8 cellular contexts compared by ENCODE assay signal in genomic region chr7:52017802-52018679, GRCh38.
DNase-seq lines count a peak whose midpoint lies in the region; ATAC-seq and TF ChIP-seq lines count a peak whose summit lies in the region.

No MANE protein-coding gene starts in this region.

- peak overlapping the region; percentile 55 for H3K4me3 ChIP-seq in BE2C (ENCODE audit: low read depth, low read length)
- no peak overlapping the region for H3K4me3 ChIP-seq in vagina

- DNase-seq in BE2C (peak; percentile 66), NCI-H2029 (lab: John Stamatoyannopoulos, UW) (peak; percentile 14), endothelial cell (ENCODE audit: low spot score) (peak; percentile 64), occipital lobe (lab: John Stamatoyannopoulos, UW) (no peak), vagina (ENCODE audit: extremely low spot score in 2 of 2) (no peak)
- peak; percentile 25 to 28 for DNase-seq in stimulated activated naive CD8-positive, alpha-beta T cell treated with anti-CD3 and anti-CD28 coated beads, Interleukin-15, amount 100 ng/mL, for 72 hours

- intact Hi-C loops in vagina (cut with DNase I): no loop called here

- no peaks in the 10 kb centered on the region for H3K27me3 Mint-ChIP-seq in endothelial cell (ENCODE audit: unreplicated experiment)
- H3K27me3 Mint-ChIP-seq in stimulated activated naive CD8-positive, alpha-beta T cell treated with anti-CD3 and anti-CD28 coated beads, Interleukin-15, amount 100 ng/mL, for 72 hours: no peaks in the 10 kb centered on the region

- no peaks in the 10 kb centered on the region for H3K4me1 Mint-ChIP-seq in endothelial cell (ENCODE audit: unreplicated experiment)
- H3K4me1 Mint-ChIP-seq in stimulated activated naive CD8-positive, alpha-beta T cell treated with anti-CD3 and anti-CD28 coated beads, Interleukin-15, amount 100 ng/mL, for 72 hours: no peaks in the 10 kb centered on the region

- H3K27ac ChIP-seq in vagina: no peak overlapping the region

- H3K9me3 ChIP-seq in BE2C (no peaks in the 10 kb centered on the region), vagina (no peaks in the 10 kb centered on the region)

- no peaks in the 10 kb centered on the region for H3K36me3 Mint-ChIP-seq in endothelial cell (ENCODE audit: low read depth, unreplicated experiment)

- H3K4me1 ChIP-seq in BE2C: no peaks in the 10 kb centered on the region
- H3K4me1 ChIP-seq in vagina: no peaks in the 10 kb centered on the region

- no peak for TF ChIP-seq POLR2A in vagina (IDR thresholded peaks at IDR 0.05)

- ATAC-seq in GM18907 (IDR thresholded peaks at IDR 0.05; ENCODE audit: unreplicated experiment) (peak; percentile 59), HG03460 (IDR thresholded peaks at IDR 0.05; ENCODE audit: unreplicated experiment) (no peak)
- peak; percentile 70 for ATAC-seq in stimulated activated naive CD8-positive, alpha-beta T cell treated with anti-CD3 and anti-CD28 coated beads, Interleukin-15, amount 100 ng/mL, for 72 hours

- H3K27me3 ChIP-seq in BE2C (no peaks in the 10 kb centered on the region), vagina (no peaks in the 10 kb centered on the region)

- TF ChIP-seq CTCF in BE2C (IDR thresholded peaks at IDR 0.05; ENCODE audit: low read depth, low read length) (peak; percentile 90), endothelial cell (IDR thresholded peaks at IDR 0.05; ENCODE audit: unreplicated experiment) (peak; percentile 82), vagina (IDR thresholded peaks at IDR 0.05) (no peak)

- no peak overlapping the region for H3K27ac Mint-ChIP-seq in endothelial cell (ENCODE audit: unreplicated experiment)
- H3K27ac Mint-ChIP-seq in stimulated activated naive CD8-positive, alpha-beta T cell treated with anti-CD3 and anti-CD28 coated beads, Interleukin-15, amount 100 ng/mL, for 72 hours: peak overlapping the region; percentile 64 to 94

- no peaks in the 10 kb centered on the region for H3K9me3 Mint-ChIP-seq in endothelial cell (ENCODE audit: unreplicated experiment)
- peaks cover 0 to 4% of the 10 kb centered on the region in 2 donors for H3K9me3 Mint-ChIP-seq in stimulated activated naive CD8-positive, alpha-beta T cell treated with anti-CD3 and anti-CD28 coated beads, Interleukin-15, amount 100 ng/mL, for 72 hours

- H3K4me3 Mint-ChIP-seq in endothelial cell (ENCODE audit: unreplicated experiment): no peak overlapping the region
- peak overlapping the region; percentile 13 to 14 for H3K4me3 Mint-ChIP-seq in stimulated activated naive CD8-positive, alpha-beta T cell treated with anti-CD3 and anti-CD28 coated beads, Interleukin-15, amount 100 ng/mL, for 72 hours

- no peaks in the 10 kb centered on the region for H3K36me3 ChIP-seq in BE2C
- no peaks in the 10 kb centered on the region for H3K36me3 ChIP-seq in vagina

Comparison
In these comparisons a context has a peak if more than half of its experiments do, and no peak if none do; other contexts are left out.
1. DNase-seq: peak in BE2C (single experiment), NCI-H2029 (single experiment), endothelial cell (single experiment) and stimulated activated naive CD8-positive, alpha-beta T cell treated with anti-CD3 and anti-CD28 coated beads, Interleukin-15, amount 100 ng/mL, for 72 hours (2 of 2); none in occipital lobe (single experiment) and vagina (0 of 2).
2. CTCF ChIP-seq: peak in BE2C (single experiment) and endothelial cell (single experiment); none in vagina (0 of 3).